Comparison of ENCODE assay signal across 1 cellular context in the genomic region with DNA sequence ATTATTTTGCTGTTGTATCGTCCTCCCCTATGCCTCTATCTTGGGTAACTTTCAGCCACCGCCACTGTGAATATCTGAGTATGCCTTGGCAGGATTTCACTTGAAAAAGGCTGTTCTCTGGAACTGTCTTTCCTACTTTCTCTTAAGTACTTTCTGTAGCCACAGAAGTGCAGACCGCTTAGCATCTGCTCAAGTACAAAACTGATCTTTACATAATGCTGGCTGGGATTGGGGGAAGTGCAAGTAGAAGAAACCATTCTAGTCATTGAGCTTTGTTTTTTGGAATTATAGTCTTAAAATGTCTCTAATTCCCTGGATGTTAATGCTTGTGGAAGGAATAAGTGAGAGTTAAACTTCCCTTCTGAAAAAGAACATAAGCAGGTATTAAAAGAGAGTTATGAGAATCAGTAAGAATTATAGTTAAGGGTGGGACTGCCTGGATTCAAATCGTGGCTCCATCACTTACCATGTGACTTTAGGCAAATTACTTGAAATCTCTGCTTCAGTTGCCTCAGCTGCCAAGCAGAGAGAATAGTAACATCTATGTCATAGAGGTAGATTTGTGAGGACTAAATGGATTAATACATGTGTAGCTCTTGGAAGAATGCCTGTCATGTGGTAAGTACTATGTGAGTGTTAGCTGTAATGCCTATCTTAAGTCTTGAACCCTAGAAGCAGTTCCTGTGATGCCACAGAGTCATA.
TF ChIP-seq lines count a peak whose summit lies in the region.

No MANE protein-coding gene starts in this region.

TF ChIP-seq in GM12878, 131 proteins besides CTCF, POLR2A, EP300 and RAD21 (continued from another document):
- TF ChIP-seq, protein P1, sequence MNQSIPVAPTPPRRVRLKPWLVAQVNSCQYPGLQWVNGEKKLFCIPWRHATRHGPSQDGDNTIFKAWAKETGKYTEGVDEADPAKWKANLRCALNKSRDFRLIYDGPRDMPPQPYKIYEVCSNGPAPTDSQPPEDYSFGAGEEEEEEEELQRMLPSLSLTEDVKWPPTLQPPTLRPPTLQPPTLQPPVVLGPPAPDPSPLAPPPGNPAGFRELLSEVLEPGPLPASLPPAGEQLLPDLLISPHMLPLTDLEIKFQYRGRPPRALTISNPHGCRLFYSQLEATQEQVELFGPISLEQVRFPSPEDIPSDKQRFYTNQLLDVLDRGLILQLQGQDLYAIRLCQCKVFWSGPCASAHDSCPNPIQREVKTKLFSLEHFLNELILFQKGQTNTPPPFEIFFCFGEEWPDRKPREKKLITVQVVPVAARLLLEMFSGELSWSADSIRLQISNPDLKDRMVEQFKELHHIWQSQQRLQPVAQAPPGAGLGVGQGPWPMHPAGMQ (IDR thresholded peaks at IDR 0.05; ENCODE audit: borderline replicate concordance), result no peak
- TF ChIP-seq CHD4 (IDR thresholded peaks at IDR 0.05) (no peak), TCF12 (IDR thresholded peaks at IDR 0.05; ENCODE audit: low read depth, low read length) (no peak)
